Comparison of ENCODE assay signal across 1 cellular context in genomic region chr10:125892416-125892815, GRCh38. TPM values are rescaled to one million over a fixed set of nuclear protein-coding genes. Genes with fewer than 3 reads are reported as not detected.
"Had no signal": no experiment of that assay in that cellular context is flagged by ENCODE, and none has a peak within 500 bp of the region (broad histone marks: within the 10 kb centered on the region; RNA-seq: fewer than 3 reads in every experiment).

No MANE protein-coding gene starts in this region.

RNA-seq across cellular contexts. Expression of gene FANK1, which starts 3.9 kb away (rescaled TPM):
- total RNA-seq: thoracic aorta had no signal
